9 cellular contexts compared by ENCODE assay signal in the genomic region with DNA sequence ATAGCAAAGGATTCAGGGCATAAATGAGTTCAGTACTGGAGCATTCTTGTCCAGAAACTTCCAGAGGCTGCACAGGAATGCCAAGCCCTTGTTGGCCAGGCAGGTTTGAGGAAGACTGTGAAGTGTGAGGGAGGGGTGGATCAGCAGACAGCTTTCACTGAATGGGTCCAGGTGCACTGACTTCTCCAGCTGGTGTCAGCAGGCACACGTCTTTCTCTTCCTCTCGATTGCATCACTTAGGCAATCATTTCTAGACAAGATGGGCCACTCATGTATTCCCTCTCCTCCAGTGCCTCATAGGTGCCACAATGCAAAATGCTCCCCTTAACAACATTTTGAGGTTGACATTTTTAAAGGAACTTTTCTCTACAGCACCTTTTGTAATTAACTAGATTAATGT. TPM values are rescaled to one million over a fixed set of nuclear protein-coding genes. Genes with fewer than 3 reads are reported as not detected.
DNase-seq lines count a peak whose midpoint lies in the region; ATAC-seq, FAIRE-seq and TF ChIP-seq lines count a peak whose summit lies in the region.
"Had no signal": no experiment of that assay in that cellular context is flagged by ENCODE, and none has a peak within 500 bp of the region (broad histone marks: within the 10 kb centered on the region; RNA-seq: fewer than 3 reads in every experiment).

No MANE protein-coding gene starts in this region.

- no peak overlapping the region for H3K27ac ChIP-seq in keratinocyte (ENCODE audit: control insufficient read depth, insufficient read depth, low read length)

- no peaks in the 10 kb centered on the region for H3K9me1 ChIP-seq in keratinocyte (ENCODE audit: control insufficient read depth, extremely low read depth, insufficient read depth, low read length)

- H3K4me3 ChIP-seq in keratinocyte (ENCODE audit: control insufficient read depth in 2 of 3, extremely low read depth in 1 of 3, insufficient read depth in 2 of 3, low read depth in 1 of 3, low read length in 3 of 3): no peak overlapping the region

- H3K9me3 ChIP-seq in keratinocyte (ENCODE audit: control insufficient read depth, low read depth, low read length): no peaks in the 10 kb centered on the region

- dilution Hi-C loops in keratinocyte (cut with MboI; ENCODE audit: extremely low pct_ligation_motif_present, low sequenced_read_pairs): no loop called here

- no peaks in the 10 kb centered on the region for H3K27me3 ChIP-seq in keratinocyte (ENCODE audit: control insufficient read depth, extremely low read depth, insufficient read depth, low read length)

- H3K4me3 Mint-ChIP-seq in T-helper 2 cell treated with Interferon-gamma antibody and Interleukin-4, amounts not matched to agents 5 μg/mL and 100 μg/mL, for 36 hours: no peak overlapping the region

- H3K79me2 ChIP-seq in keratinocyte (ENCODE audit: control insufficient read depth, insufficient read depth, low read length): no peaks in the 10 kb centered on the region

- H3K27me3 Mint-ChIP-seq in T-helper 2 cell treated with Interferon-gamma antibody and Interleukin-4, amounts not matched to agents 5 μg/mL and 100 μg/mL, for 36 hours (ENCODE audit: low read depth): peaks cover 3% of the 10 kb centered on the region

- ATAC-seq in GM18502 (IDR thresholded peaks at IDR 0.05; ENCODE audit: poor library complexity, unreplicated experiment): peak; percentile 69
- ATAC-seq in HG02642 (IDR thresholded peaks at IDR 0.05; ENCODE audit: poor library complexity, unreplicated experiment): peak; percentile 78
- no peak for ATAC-seq in HG03135 (IDR thresholded peaks at IDR 0.05; ENCODE audit: unreplicated experiment)

- DNase-seq in NCI-H2107 treated with DMSO at 0.1 percent for 48 hours (lab: John Stamatoyannopoulos, UW; ENCODE audit: unreplicated experiment) (peak; percentile 70), keratinocyte (ENCODE audit: low read depth, low spot score) (no peak)
- DNase-seq in T-helper 2 cell treated with Interferon-gamma antibody and Interleukin-4, amounts not matched to agents 5 μg/mL and 100 μg/mL, for 36 hours (ENCODE audit: low spot score): no peak
- DNase-seq in stimulated activated CD4-positive, alpha-beta T cell treated with anti-CD3 and anti-CD28 coated beads, Interleukin-2, amount 100 ng/mL, for 48 hours: no peak
- no peak for DNase-seq in activated effector memory CD4-positive, alpha-beta T cell treated with anti-CD3 and anti-CD28 coated beads, Interleukin-2, amount 50 U/mL, for 16 hours
- DNase-seq: NCI-H446 had no signal

- no peaks in the 10 kb centered on the region for H3K9me3 Mint-ChIP-seq in T-helper 2 cell treated with Interferon-gamma antibody and Interleukin-4, amounts not matched to agents 5 μg/mL and 100 μg/mL, for 36 hours

- H3K36me3 Mint-ChIP-seq in T-helper 2 cell treated with Interferon-gamma antibody and Interleukin-4, amounts not matched to agents 5 μg/mL and 100 μg/mL, for 36 hours (ENCODE audit: low read depth): no peaks in the 10 kb centered on the region

- H3K9ac ChIP-seq in keratinocyte (ENCODE audit: control insufficient read depth, extremely low read depth, insufficient read depth, low read length): no peak overlapping the region

- FAIRE-seq in keratinocyte (lab: Jason Lieb, UNC): no peak

- no peak overlapping the region for H2AFZ ChIP-seq in keratinocyte (ENCODE audit: control insufficient read depth, low read length)

- no peaks in the 10 kb centered on the region for H4K20me1 ChIP-seq in keratinocyte (ENCODE audit: control insufficient read depth, extremely low read depth, insufficient read depth, low read length)

- no peaks in the 10 kb centered on the region for H3K4me1 ChIP-seq in keratinocyte (ENCODE audit: control insufficient read depth, extremely low read depth, insufficient read depth, low read length)

- no peak overlapping the region for H3K4me2 ChIP-seq in keratinocyte (ENCODE audit: control insufficient read depth, extremely low read depth, insufficient read depth, low read depth, low read length)

- H3K4me1 Mint-ChIP-seq in T-helper 2 cell treated with Interferon-gamma antibody and Interleukin-4, amounts not matched to agents 5 μg/mL and 100 μg/mL, for 36 hours (ENCODE audit: low read depth): peaks cover 2% of the 10 kb centered on the region

- H3K36me3 ChIP-seq in keratinocyte (ENCODE audit: control insufficient read depth in 2 of 2, extremely low read depth in 1 of 2, insufficient read depth in 2 of 2, low read length in 2 of 2): no peaks in the 10 kb centered on the region

- peak in 2 of 3 experiments; percentile 27 to 72 for TF ChIP-seq CTCF in keratinocyte (optimal IDR thresholded peaks at IDR 0.05 in 1 of 3, IDR thresholded peaks at IDR 0.05 in 1 of 3, conservative IDR thresholded peaks at IDR 0.05 in 1 of 3; ENCODE audit: extremely low read depth in 1 of 3, insufficient read depth in 2 of 3, low read length in 3 of 3)

- no peak overlapping the region for H3K27ac Mint-ChIP-seq in T-helper 2 cell treated with Interferon-gamma antibody and Interleukin-4, amounts not matched to agents 5 μg/mL and 100 μg/mL, for 36 hours

RNA-seq across cellular contexts. Expression of a gene that starts 15.6 kb away (rescaled TPM):
- not detected in 3 replicates for polyA plus RNA-seq in keratinocyte
- polyA plus RNA-seq in keratinocyte (2011; ENCODE audit: low read depth): not detected
- polyA plus RNA-seq in keratinocyte (2011; cell fraction: cytosol; rRNA removed): not detected in 2 replicates
- not detected in 2 replicates for polyA plus RNA-seq in keratinocyte (2011; cell fraction: nucleus; rRNA removed)
- not detected in 2 replicates for polyA plus RNA-seq in keratinocyte (2012; ENCODE audit: low replicate concordance)
- not detected in 3 replicates for polyA minus RNA-seq in keratinocyte
- not detected for polyA minus RNA-seq in keratinocyte (2011; cell fraction: cytosol; rRNA and poly(A)+ RNA removed)
- polyA minus RNA-seq in keratinocyte (2011; cell fraction: nucleus; rRNA and poly(A)+ RNA removed): not detected in 2 replicates

RNA-seq across cellular contexts. Expression of a gene that starts 56.2 kb away (rescaled TPM):
- polyA plus RNA-seq in keratinocyte: 14.2 to 26.1 TPM (median 23.2 TPM) in 3 replicates
- polyA plus RNA-seq in keratinocyte (2011; ENCODE audit: low read depth): 2.3 TPM
- 18.8 and 24.4 TPM in 2 replicates for polyA plus RNA-seq in keratinocyte (2011; cell fraction: cytosol; rRNA removed)
- 20.4 and 21.8 TPM in 2 replicates for polyA plus RNA-seq in keratinocyte (2011; cell fraction: nucleus; rRNA removed)
- polyA plus RNA-seq in keratinocyte (2012; ENCODE audit: low replicate concordance): 6.3 and 25.5 TPM in 2 replicates
- 6.2 to 14.1 TPM (median 9.7 TPM) in 3 replicates for polyA minus RNA-seq in keratinocyte
- polyA minus RNA-seq in keratinocyte (2011; cell fraction: cytosol; rRNA and poly(A)+ RNA removed): 15.7 TPM
- polyA minus RNA-seq in keratinocyte (2011; cell fraction: nucleus; rRNA and poly(A)+ RNA removed): 7.2 and 12.8 TPM in 2 replicates
